1 cellular context compared by ENCODE assay signal in genomic region chr20:50427740-50428462, GRCh38.
TF ChIP-seq lines count a peak whose summit lies in the region.

No MANE protein-coding gene starts in this region.

TF ChIP-seq in SK-N-SH treated with all-trans-retinoic acid at 6 μM for 48 hours, 23 proteins besides CTCF, POLR2A, EP300 and RAD21:
- TF ChIP-seq PATZ1 (CRISPR knock-in tag; IDR thresholded peaks at IDR 0.05; ENCODE audit: borderline replicate concordance) (no peak), BACH2 (CRISPR knock-in tag; IDR thresholded peaks at IDR 0.05; ENCODE audit: borderline replicate concordance) (no peak), ZNF70 (CRISPR knock-in tag; IDR thresholded peaks at IDR 0.05) (no peak), CREB5 (CRISPR knock-in tag; IDR thresholded peaks at IDR 0.05; ENCODE audit: low read depth) (no peak), GLIS3 (CRISPR knock-in tag; IDR thresholded peaks at IDR 0.05) (no peak), ARNTL (CRISPR knock-in tag; IDR thresholded peaks at IDR 0.05; ENCODE audit: borderline replicate concordance, low read depth) (no peak), ISL1 (CRISPR knock-in tag; IDR thresholded peaks at IDR 0.05) (no peak)
